Comparison of ENCODE assay signal across 14 cellular contexts in the genomic region with DNA sequence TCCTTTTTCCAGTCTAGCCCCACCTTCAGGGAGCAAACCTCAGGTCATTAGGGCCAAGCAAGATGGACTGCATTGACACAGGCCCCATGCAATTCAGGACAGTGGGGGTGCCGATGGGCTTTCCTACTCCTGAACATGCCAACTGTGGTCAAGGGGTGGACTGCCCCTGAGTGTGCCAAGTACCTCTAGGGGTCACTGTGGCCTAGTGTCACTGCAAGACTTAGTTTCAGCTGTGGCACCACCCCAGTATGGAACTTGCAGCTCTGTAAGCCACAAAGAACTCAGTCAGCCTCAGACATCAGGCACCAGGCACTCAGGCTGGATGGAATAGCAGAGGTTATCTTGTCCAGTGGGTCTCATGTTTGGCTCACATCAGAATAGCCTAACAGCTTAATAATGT. TPM values are rescaled to one million over a fixed set of nuclear protein-coding genes. Genes with fewer than 3 reads are reported as not detected.
A peak's percentile ranks its signal among the peaks of the same experiment; 100 is the strongest.
DNase-seq lines count a peak whose midpoint lies in the region; ATAC-seq, FAIRE-seq and TF ChIP-seq lines count a peak whose summit lies in the region.
"Had no signal": no experiment of that assay in that cellular context is flagged by ENCODE, and none has a peak within 500 bp of the region (broad histone marks: within the 10 kb centered on the region; RNA-seq: fewer than 3 reads in every experiment).

No MANE protein-coding gene starts in this region.

- H3K36me3 Mint-ChIP-seq in progenitor cell of endocrine pancreas (ENCODE audit: insufficient read depth), result peaks cover 14% of the 10 kb centered on the region
- peaks cover 36% of the 10 kb centered on the region for H3K36me3 Mint-ChIP-seq in activated CD4-positive, alpha-beta memory T cell treated with anti-CD3 and anti-CD28 coated beads, Interleukin-2, amount 10 ng/mL, durations not matched to agents 7 days and 5 days (ENCODE audit: low read depth)

- no peak overlapping the region for H3K4me2 ChIP-seq in GM12878 (ENCODE audit: control insufficient read depth, insufficient read depth)

- no peaks in the 10 kb centered on the region for H3K27me3 ChIP-seq in GM12878 (replicated peaks in 1 of 2; ENCODE audit: control insufficient read depth in 2 of 2, insufficient read depth in 2 of 2, low read length in 1 of 2)
- H3K27me3 ChIP-seq: transverse colon had no signal

- H3K9me3 ChIP-seq in GM12878 (replicated peaks; ENCODE audit: control insufficient read depth, insufficient read depth, low read length), result no peaks in the 10 kb centered on the region
- H3K9me3 ChIP-seq: transverse colon had no signal

- WGBS in GM12878 (ENCODE audit: insufficient coverage, insufficient replicate concordance, low lambda C conversion rate, missing lambda C conversion rate), result 94% methylated on average over 1 of the region's 1 CpG

- H3K27ac ChIP-seq in GM12878 (ENCODE audit: control insufficient read depth, insufficient read depth), result no peak overlapping the region
- H3K27ac ChIP-seq: transverse colon had no signal

- H3K27me3 Mint-ChIP-seq in progenitor cell of endocrine pancreas, result no peaks in the 10 kb centered on the region
- H3K27me3 Mint-ChIP-seq in activated CD4-positive, alpha-beta memory T cell treated with anti-CD3 and anti-CD28 coated beads, Interleukin-2, amount 10 ng/mL, durations not matched to agents 7 days and 5 days, result no peaks in the 10 kb centered on the region
- H3K27me3 Mint-ChIP-seq: activated naive CD8-positive, alpha-beta T cell treated with anti-CD3 and anti-CD28 coated beads for 36 hours had no signal

- no peak overlapping the region for H3K4me3 Mint-ChIP-seq in progenitor cell of endocrine pancreas (ENCODE audit: low read depth)
- no peak overlapping the region for H3K4me3 Mint-ChIP-seq in activated CD4-positive, alpha-beta memory T cell treated with anti-CD3 and anti-CD28 coated beads, Interleukin-2, amount 10 ng/mL, durations not matched to agents 7 days and 5 days
- H3K4me3 Mint-ChIP-seq: activated naive CD8-positive, alpha-beta T cell treated with anti-CD3 and anti-CD28 coated beads for 36 hours; neural crest cell had no signal

- TF ChIP-seq RAD21 in GM12878 (IDR thresholded peaks at IDR 0.05; ENCODE audit: insufficient read depth, low read depth, low read length), result no peak

- no peak overlapping the region for H3K9ac ChIP-seq in GM12878 (ENCODE audit: control insufficient read depth, insufficient read depth, low read length)

- no peak overlapping the region for H3K4me3 ChIP-seq in GM12878
- H3K4me3 ChIP-seq: transverse colon had no signal

- H4K20me1 ChIP-seq in GM12878 (ENCODE audit: control insufficient read depth, insufficient read depth), result no peaks in the 10 kb centered on the region

- H3K4me1 Mint-ChIP-seq in progenitor cell of endocrine pancreas (ENCODE audit: low read depth), result no peaks in the 10 kb centered on the region
- H3K4me1 Mint-ChIP-seq in activated CD4-positive, alpha-beta memory T cell treated with anti-CD3 and anti-CD28 coated beads, Interleukin-2, amount 10 ng/mL, durations not matched to agents 7 days and 5 days, result no peaks in the 10 kb centered on the region
- H3K4me1 Mint-ChIP-seq: activated naive CD8-positive, alpha-beta T cell treated with anti-CD3 and anti-CD28 coated beads for 36 hours had no signal

- DNase-seq in NCI-H82 (lab: John Stamatoyannopoulos, UW), result peak; percentile 37
- no peak for DNase-seq in NCI-H82 treated with DMSO at 0.1 percent for 48 hours (lab: John Stamatoyannopoulos, UW; ENCODE audit: unreplicated experiment)
- peak; percentile 25 for DNase-seq in MV-4-11 (lab: John Stamatoyannopoulos, UW)
- no peak for DNase-seq in GM12878 (ENCODE audit: low read depth, low spot score)
- no peak for DNase-seq in progenitor cell of endocrine pancreas (ENCODE audit: low spot score, unreplicated experiment)
- DNase-seq in NCI-H1930 (lab: John Stamatoyannopoulos, UW), result no peak
- DNase-seq in activated CD4-positive, alpha-beta memory T cell treated with anti-CD3 and anti-CD28 coated beads, Interleukin-2, amount 10 ng/mL, durations not matched to agents 7 days and 5 days, result no peak
- DNase-seq: activated naive CD8-positive, alpha-beta T cell treated with anti-CD3 and anti-CD28 coated beads for 36 hours; NCI-H1417 treated with DMSO at 0.1 percent for 48 hours; NCI-H774; transverse colon had no signal

- BruUV-seq in GM12878 (replicated peaks; lab: Mats Ljungman, UMichigan), result no TSS peak

- no peak overlapping the region for H2AFZ ChIP-seq in GM12878 (ENCODE audit: control insufficient read depth, low read depth, low read length)

- intact Hi-C loops in GM12878 (cut with micrococcal nuclease; ENCODE audit: unreplicated experiment), result loop anchor here (10.0 kb wide), 1 partner anchor 316 kb away; no protein-coding TSS in a partner anchor

- H3K79me2 ChIP-seq in GM12878 (ENCODE audit: control insufficient read depth, insufficient read depth, low read length), result no peaks in the 10 kb centered on the region

- CTCF ChIA-PET in GM12878 (lab: Yijun Ruan, JAX), result interaction anchor here (1.0 to 1.3 kb wide), 2 partner anchors 8 to 127 kb away, joined by 3 to 4 read pairs; no protein-coding TSS in a partner anchor
- CTCF ChIA-PET in activated CD4-positive, alpha-beta memory T cell treated with anti-CD3 and anti-CD28 coated beads, Interleukin-2, amount 10 ng/mL, durations not matched to agents 7 days and 5 days (lab: Charles Lee), result interaction anchor here (2.2 kb wide), 1 partner anchor 123 kb away, joined by 6 read pairs; no protein-coding TSS in a partner anchor

- RAD21 ChIA-PET in GM12878 (lab: Charles Lee; ENCODE audit: unreplicated experiment), result interaction anchor here (1.2 kb wide), 1 partner anchor 10 kb away, joined by 3 read pairs; no protein-coding TSS in a partner anchor

- in situ Hi-C loops in GM12878 (cut with MboI), result no loop called here

- no peak for TF ChIP-seq POLR2A in GM12878 (IDR thresholded peaks at IDR 0.05; ENCODE audit: low read depth, low read length)

- no peaks in the 10 kb centered on the region for H3K9me3 Mint-ChIP-seq in progenitor cell of endocrine pancreas (ENCODE audit: low read depth)
- H3K9me3 Mint-ChIP-seq in activated CD4-positive, alpha-beta memory T cell treated with anti-CD3 and anti-CD28 coated beads, Interleukin-2, amount 10 ng/mL, durations not matched to agents 7 days and 5 days, result no peaks in the 10 kb centered on the region
- H3K9me3 Mint-ChIP-seq: activated naive CD8-positive, alpha-beta T cell treated with anti-CD3 and anti-CD28 coated beads for 36 hours; neural crest cell had no signal

- POLR2A ChIA-PET in GM12878 (lab: Charles Lee), result no interaction called here
- POLR2A ChIA-PET in activated CD4-positive, alpha-beta memory T cell treated with anti-CD3 and anti-CD28 coated beads, Interleukin-2, amount 10 ng/mL, durations not matched to agents 7 days and 5 days (lab: Charles Lee), result no interaction called here

- SMC1A ChIA-PET in GM12878 (lab: Charles Lee; ENCODE audit: uncharacterized antibody, unreplicated experiment), result interaction anchor here (0.6 kb wide), 1 partner anchor 228 kb away, joined by 3 read pairs; no protein-coding TSS in a partner anchor

- peaks cover 6 to 14% of the 10 kb centered on the region in 2 experiments for H3K36me3 ChIP-seq in GM12878 (ENCODE audit: control insufficient read depth in 2 of 2, insufficient read depth in 2 of 2, low read length in 1 of 2)

- no peak overlapping the region for H3K27ac Mint-ChIP-seq in progenitor cell of endocrine pancreas
- no peak overlapping the region for H3K27ac Mint-ChIP-seq in activated CD4-positive, alpha-beta memory T cell treated with anti-CD3 and anti-CD28 coated beads, Interleukin-2, amount 10 ng/mL, durations not matched to agents 7 days and 5 days
- H3K27ac Mint-ChIP-seq: activated naive CD8-positive, alpha-beta T cell treated with anti-CD3 and anti-CD28 coated beads for 36 hours had no signal

- FAIRE-seq in GM12878 (lab: Jason Lieb, UNC), result no peak

- no peaks in the 10 kb centered on the region for H3K4me1 ChIP-seq in GM12878 (ENCODE audit: control insufficient read depth, insufficient read depth, low read length)
- H3K4me1 ChIP-seq: transverse colon had no signal

- TF ChIP-seq CTCF in GM12878 (IDR thresholded peaks at IDR 0.05 in 2 of 3, conservative IDR thresholded peaks at IDR 0.05 in 1 of 3; ENCODE audit: control insufficient read depth in 2 of 3, extremely low read depth in 1 of 3, insufficient read depth in 1 of 3, low read depth in 3 of 3, low read length in 3 of 3) (peak in 1 of 3 experiments; percentile 11; a peak in 1 of 6 replicates), progenitor cell of endocrine pancreas (IDR thresholded peaks at IDR 0.05; ENCODE audit: unreplicated experiment) (peak; percentile 17)

- ATAC-seq in GM12878, result peak; percentile 62
- no peak for ATAC-seq in HG03442 (IDR thresholded peaks at IDR 0.05; ENCODE audit: unreplicated experiment)
- ATAC-seq: left lobe of liver had no signal

- TF ChIP-seq EP300 in GM12878 (IDR thresholded peaks at IDR 0.05; ENCODE audit: borderline replicate concordance in 1 of 2, control insufficient read depth in 1 of 2, low read depth in 2 of 2, low read length in 2 of 2), result no peak

TF ChIP-seq in GM12878, 131 proteins besides CTCF, POLR2A, EP300 and RAD21 (continues in another document):
- TF ChIP-seq SREBF1 (IDR thresholded peaks at IDR 0.05; ENCODE audit: low read length) (no peak), BHLHE40 (IDR thresholded peaks at IDR 0.05; ENCODE audit: borderline replicate concordance in 1 of 2, low read depth in 2 of 2, low read length in 1 of 2) (no peak), BMI1 (IDR thresholded peaks at IDR 0.05; ENCODE audit: borderline replicate concordance) (no peak), SP1 (IDR thresholded peaks at IDR 0.05; ENCODE audit: low read depth, low read length) (no peak)

RNA-seq across cellular contexts. Expression of a gene that starts 32.3 kb away (rescaled TPM):
- total RNA-seq in GM12878 (2013; cell fraction: nucleolus; rRNA removed), result 50.0 and 55.9 TPM in 2 replicates
- total RNA-seq in GM12878 (2014; rRNA removed) (17.3 and 19.4 TPM in 2 replicates), GM12878 (2014; rRNA removed; fragmentation: Illumina TruSeq; extraction: Trizol) (16.9 and 17.0 TPM in 2 replicates), GM12878 (2021) (16.9 and 19.8 TPM in 2 replicates), progenitor cell of endocrine pancreas (15.2 and 16.5 TPM in 2 replicates)
- 7.0 TPM for polyA plus RNA-seq in GM12878 (2011; ENCODE audit: low read depth)
- polyA plus RNA-seq in GM12878 (2011; rRNA removed) (20.7 and 22.1 TPM in 2 replicates), GM12878 (2014; fragmentation: Illumina TruSeq; extraction: Trizol) (18.6 and 24.5 TPM in 2 replicates), GM12878 (2014; fragmentation: Nextera tagmentation; extraction: Ambion mirVana) (1 to 10 TPM; 7.8 to 8.6 TPM), GM12878 (2014; rRNA removed) (20.9 and 22.1 TPM in 2 replicates), GM12878 (2016; fragmentation: Nextera tagmentation; extraction: Ambion mirVana) (10 to 100 TPM; 20.4 to 20.6 TPM)
- polyA plus RNA-seq in GM12878 (2011; cell fraction: cytosol; rRNA removed), result 10.9 and 12.4 TPM in 2 replicates
- 22.9 and 31.0 TPM in 2 replicates for polyA plus RNA-seq in GM12878 (2011; cell fraction: nucleus; rRNA removed)
- polyA plus RNA-seq in GM12878 (2012), result 6.6 and 9.4 TPM in 2 replicates
- polyA minus RNA-seq in GM12878 (2011; rRNA and poly(A)+ RNA removed), result 17.0 and 26.2 TPM in 2 replicates
- 4.8 and 5.5 TPM in 2 replicates for polyA minus RNA-seq in GM12878 (2011; cell fraction: cytosol; rRNA and poly(A)+ RNA removed)
- polyA minus RNA-seq in GM12878 (2011; cell fraction: nucleus; rRNA and poly(A)+ RNA removed), result 9.8 and 17.5 TPM in 2 replicates
- total RNA-seq in activated CD4-positive, alpha-beta memory T cell treated with anti-CD3 and anti-CD28 coated beads, Interleukin-2, amount 10 ng/mL, durations not matched to agents 7 days and 5 days, result 10 to 100 TPM; 17.8 to 19.0 TPM

Comparison
In these comparisons a context has a peak if more than half of its experiments do, and no peak if none do; other contexts are left out.
1. DNase-seq: peak in NCI-H82 (single experiment) and MV-4-11 (single experiment); none in NCI-H82 treated with DMSO at 0.1 percent for 48 hours (single experiment), GM12878 (single experiment), progenitor cell of endocrine pancreas (single experiment), NCI-H1930 (0 of 2) and activated CD4-positive, alpha-beta memory T cell treated with anti-CD3 and anti-CD28 coated beads, Interleukin-2, amount 10 ng/mL, durations not matched to agents 7 days and 5 days (single experiment).